ENCODE assay signal across 20 cellular contexts in genomic region chr1:18328803-18329202, GRCh38.
DNase-seq lines count a peak whose midpoint lies in the region; ATAC-seq and TF ChIP-seq lines count a peak whose summit lies in the region.
"Had no signal": no experiment of that assay in that cellular context is flagged by ENCODE, and none has a peak within 500 bp of the region (broad histone marks: within the 10 kb centered on the region; RNA-seq: fewer than 3 reads in every experiment).

No MANE protein-coding gene starts in this region.

- no peaks in the 10 kb centered on the region for H3K9me3 Mint-ChIP-seq in mesothelial cell of epicardium

- H3K4me3 ChIP-seq in Panc1 (ENCODE audit: low read depth in 2 of 2, low read length in 2 of 2) (no peak overlapping the region), esophagus squamous epithelium (no peak overlapping the region)
- H3K4me3 ChIP-seq: BLaER1, GM23248 had no signal

- in situ Hi-C loops in G401 (cut with HindIII; ENCODE audit: low sequenced_read_pairs) (no loop called here), Panc1 (cut with HindIII; ENCODE audit: low pct_unique_long_range_greater_than_20kb, low sequenced_read_pairs) (no loop called here)

- DNase-seq in G401 (ENCODE audit: low spot score) = peak; percentile 76
- no peak for DNase-seq in Panc1 (ENCODE audit: low read depth, low spot score)
- peak; percentile 70 for DNase-seq in cerebellar cortex (ENCODE audit: low spot score)
- DNase-seq in mesothelial cell of epicardium (ENCODE audit: low spot score in 2 of 2, unreplicated experiment in 2 of 2) = no peak
- DNase-seq in esophagus squamous epithelium (lab: John Stamatoyannopoulos, UW) = no peak
- DNase-seq in stimulated activated CD4-positive, alpha-beta T cell treated with anti-CD3 and anti-CD28 coated beads, Interleukin-2, amount 100 ng/mL, for 48 hours = no peak
- DNase-seq in kidney glomerular epithelial cell (lab: John Stamatoyannopoulos, UW) = no peak
- DNase-seq: AML-193; CD4-positive, alpha-beta memory T cell; DMS153; DMS79; GF-D8; GM23248; HCEC 1CT; HFFc6; KBM-7 had no signal

- TF ChIP-seq POLR2A in esophagus squamous epithelium (IDR thresholded peaks at IDR 0.05) = no peak

- peak overlapping the region; percentile 10 for H3K27ac Mint-ChIP-seq in mesothelial cell of epicardium
- H3K27ac Mint-ChIP-seq: CD14-positive monocyte; CD4-positive, alpha-beta memory T cell; HFFc6; IgD-negative memory B cell had no signal

- peaks cover 4% of the 10 kb centered on the region for H3K4me1 Mint-ChIP-seq in mesothelial cell of epicardium
- H3K4me1 Mint-ChIP-seq: CD14-positive monocyte; CD4-positive, alpha-beta memory T cell; IgD-negative memory B cell had no signal

- H3K4me3 Mint-ChIP-seq in mesothelial cell of epicardium = no peak overlapping the region
- H3K4me3 Mint-ChIP-seq: CD14-positive monocyte; CD4-positive, alpha-beta memory T cell; HFFc6; IgD-negative memory B cell had no signal

- TF ChIP-seq CTCF in Panc1 (IDR thresholded peaks at IDR 0.05) (0 out of 2 replicates have a peak, but pooled peaks have one; percentile 5), mesothelial cell of epicardium (IDR thresholded peaks at IDR 0.05; ENCODE audit: unreplicated experiment) (no peak), esophagus squamous epithelium (IDR thresholded peaks at IDR 0.05) (no peak)

- no peak for ATAC-seq in Panc1
- ATAC-seq: HepG2 had no signal

- H3K36me3 Mint-ChIP-seq in mesothelial cell of epicardium = no peaks in the 10 kb centered on the region
- H3K36me3 Mint-ChIP-seq: CD14-positive monocyte; CD4-positive, alpha-beta memory T cell had no signal

- intact Hi-C loops in Panc1 (cut with micrococcal nuclease; ENCODE audit: unreplicated experiment) = no loop called here
- intact Hi-C loops in esophagus squamous epithelium (cut with DNase I) = no loop called here

- POLR2A ChIA-PET in Panc1 (lab: Charles Lee) = no interaction called here

- H3K27ac ChIP-seq in Panc1 (ENCODE audit: low read length) = no peak overlapping the region
- no peak overlapping the region for H3K27ac ChIP-seq in esophagus squamous epithelium
- H3K27ac ChIP-seq: BLaER1, GM23248 had no signal

- H3K27me3 Mint-ChIP-seq in mesothelial cell of epicardium (ENCODE audit: low read depth) = peaks cover 51% of the 10 kb centered on the region

- CTCF ChIA-PET in Panc1 (lab: Charles Lee) = no interaction called here

- H3K36me3 ChIP-seq in Panc1 (ENCODE audit: control insufficient read depth, insufficient read depth, low read length) (no peaks in the 10 kb centered on the region), esophagus squamous epithelium (no peaks in the 10 kb centered on the region)
- H3K36me3 ChIP-seq: BLaER1 had no signal

- H3K9me3 ChIP-seq in Panc1 (ENCODE audit: control insufficient read depth, insufficient read depth, low read depth, low read length) (no peaks in the 10 kb centered on the region), esophagus squamous epithelium (no peaks in the 10 kb centered on the region)
- H3K9me3 ChIP-seq: BLaER1 had no signal

- no peaks in the 10 kb centered on the region for H3K4me1 ChIP-seq in Panc1 (ENCODE audit: control insufficient read depth, insufficient read depth, low read length)
- H3K4me1 ChIP-seq in esophagus squamous epithelium = peaks cover 0 to 9% (median 0%) of the 10 kb centered on the region in 3 donors

- WGBS in esophagus squamous epithelium, 2 donors = 32 to 36% methylated on average over 4 of the region's 4 CpGs

- BruUV-seq in Panc1 (replicated peaks; lab: Mats Ljungman, UMichigan) = no TSS peak

- peaks cover 22% of the 10 kb centered on the region for H3K27me3 ChIP-seq in Panc1 (ENCODE audit: control insufficient read depth, insufficient read depth, low read length)
- H3K27me3 ChIP-seq in esophagus squamous epithelium = peaks cover 0 to 36% (median 0%) of the 10 kb centered on the region in 4 donors
- H3K27me3 ChIP-seq: BLaER1 had no signal

Comparison
In these comparisons a context has a peak if more than half of its experiments do, and no peak if none do; other contexts are left out.
1. DNase-seq: peak in G401 (single experiment) and cerebellar cortex (single experiment); none in Panc1 (single experiment), mesothelial cell of epicardium (0 of 2), esophagus squamous epithelium (single experiment), stimulated activated CD4-positive, alpha-beta T cell treated with anti-CD3 and anti-CD28 coated beads, Interleukin-2, amount 100 ng/mL, for 48 hours (0 of 2) and kidney glomerular epithelial cell (single experiment).